13 cellular contexts compared by ENCODE assay signal in the genomic region with DNA sequence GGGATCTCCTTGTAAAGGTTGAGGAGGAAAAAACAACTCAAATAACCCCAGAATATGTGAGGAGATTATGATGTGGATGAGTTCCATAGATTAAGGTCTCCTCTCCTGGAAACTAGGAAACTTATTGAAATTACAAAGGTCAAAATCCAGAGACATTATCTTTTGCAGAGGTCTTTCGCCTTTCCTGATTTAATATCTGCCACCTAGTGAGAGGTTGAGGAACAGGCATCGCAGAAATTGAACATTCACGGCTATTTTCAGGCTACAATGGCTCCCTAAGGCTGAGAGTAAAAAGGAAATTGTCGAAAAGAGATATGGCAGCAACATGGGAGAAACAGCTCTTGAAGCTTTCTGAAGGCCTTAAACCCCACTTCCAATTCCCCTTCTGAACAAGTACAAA.
A peak's percentile ranks its signal among the peaks of the same experiment; 100 is the strongest.
DNase-seq lines count a peak whose midpoint lies in the region; ATAC-seq and TF ChIP-seq lines count a peak whose summit lies in the region.
"Had no signal": no experiment of that assay in that cellular context is flagged by ENCODE, and none has a peak within 500 bp of the region (broad histone marks: within the 10 kb centered on the region; RNA-seq: fewer than 3 reads in every experiment).

No MANE protein-coding gene starts in this region.

- H3K4me2 ChIP-seq in OCI-LY7 (ENCODE audit: low read length) = no peak overlapping the region

- H3K4me1 ChIP-seq in A673 (ENCODE audit: insufficient read depth, low read length, poor library complexity, severe bottlenecking) (no peaks in the 10 kb centered on the region), OCI-LY7 (ENCODE audit: insufficient read depth, low read length, poor library complexity, severe bottlenecking) (no peaks in the 10 kb centered on the region), left lung (no peaks in the 10 kb centered on the region)

- TF ChIP-seq CTCF in A673 (conservative IDR thresholded peaks at IDR 0.05; ENCODE audit: low read depth, low read length) (peak; percentile 54), OCI-LY7 (conservative IDR thresholded peaks at IDR 0.05; ENCODE audit: low read length) (peak; percentile 62), fibroblast of mammary gland (conservative IDR thresholded peaks at IDR 0.05; ENCODE audit: control insufficient read depth, insufficient read depth, low read depth, low read length) (peak; percentile 33), left lung (IDR thresholded peaks at IDR 0.05) (no peak)

- DNase-seq in A673 (ENCODE audit: low spot score) (peak; percentile 16), OCI-LY7 (ENCODE audit: low spot score) (peak; percentile 3), fibroblast of mammary gland (ENCODE audit: low read depth) (no peak), COLO668 (lab: John Stamatoyannopoulos, UW; ENCODE audit: unreplicated experiment) (no peak), NCI-H1105 (lab: John Stamatoyannopoulos, UW) (no peak), left lung (no peak)
- DNase-seq in activated naive CD4-positive, alpha-beta T cell treated with Interleukin-2 at 50 U/mL for 16 hours = no peak
- DNase-seq: amygdala; CD8-positive, alpha-beta T cell; erythroblast; HCEC 1CT; kidney glomerular epithelial cell had no signal

- no peak overlapping the region for H2AFZ ChIP-seq in OCI-LY7 (ENCODE audit: low read length)

- ATAC-seq in GM18511 (IDR thresholded peaks at IDR 0.05; ENCODE audit: unreplicated experiment) (peak; percentile 39), left lung (no peak)
- ATAC-seq: CD8-positive, alpha-beta T cell had no signal

- H3K27ac ChIP-seq in A673 (ENCODE audit: low read depth, low read length, poor library complexity, severe bottlenecking) (no peak overlapping the region), OCI-LY7 (ENCODE audit: low read depth, low read length, poor library complexity, severe bottlenecking) (no peak overlapping the region), left lung (no peak overlapping the region)

- H3K27me3 ChIP-seq in A673 (replicated peaks; ENCODE audit: insufficient read depth, low read depth, low read length, poor library complexity) = no peaks in the 10 kb centered on the region
- H3K27me3 ChIP-seq in left lung = no peaks in the 10 kb centered on the region

- POLR2A ChIA-PET in A673 (lab: Charles Lee; ENCODE audit: low non-redundant PET) = no interaction called here
- POLR2A ChIA-PET in OCI-LY7 (lab: Charles Lee) = interaction anchor here (0.6 to 1.3 kb wide), 2 partner anchors 10 to 58 kb away, joined by 4 read pairs; no protein-coding TSS in a partner anchor

- no peaks in the 10 kb centered on the region for H3K9me2 ChIP-seq in OCI-LY7 (ENCODE audit: insufficient read depth, low read length)

- CTCF ChIA-PET in A673 (lab: Charles Lee) = interaction anchor here (0.6 kb wide), 1 partner anchor 733 kb away, joined by 3 read pairs; no protein-coding TSS in a partner anchor
- CTCF ChIA-PET in OCI-LY7 (lab: Charles Lee; ENCODE audit: unreplicated experiment) = no interaction called here

- H3K9me3 ChIP-seq in A673 (ENCODE audit: low read depth, low read length, poor library complexity, severe bottlenecking) (no peaks in the 10 kb centered on the region), OCI-LY7 (ENCODE audit: low read length) (no peaks in the 10 kb centered on the region), left lung (no peaks in the 10 kb centered on the region)

- intact Hi-C loops in A673 (cut with micrococcal nuclease; ENCODE audit: unreplicated experiment) (loop anchor here (2.0 kb wide), 1 partner anchor 733 kb away; no protein-coding TSS in a partner anchor), OCI-LY7 (cut with micrococcal nuclease; ENCODE audit: unreplicated experiment) (no loop called here), left lung (cut with DNase I) (no loop called here)

- H3K36me3 ChIP-seq in A673 (ENCODE audit: insufficient read depth, low read length, poor library complexity, severe bottlenecking) (no peaks in the 10 kb centered on the region), OCI-LY7 (ENCODE audit: insufficient read depth, low read length) (no peaks in the 10 kb centered on the region), left lung (no peaks in the 10 kb centered on the region)

- no TSS peak for BruUV-seq in A673 (replicated peaks; lab: Mats Ljungman, UMichigan)
- no TSS peak for BruUV-seq in OCI-LY7 (replicated peaks; lab: Mats Ljungman, UMichigan)

- H3K4me3 ChIP-seq in A673 (ENCODE audit: low read depth, low read length, poor library complexity, severe bottlenecking) (no peak overlapping the region), OCI-LY7 (ENCODE audit: low read depth, low read length, poor library complexity, severe bottlenecking) (no peak overlapping the region), fibroblast of mammary gland (ENCODE audit: control insufficient read depth, low read depth, low read length) (no peak overlapping the region), left lung (no peak overlapping the region)

- H4K20me1 ChIP-seq in OCI-LY7 (ENCODE audit: insufficient read depth, low read length) = no peaks in the 10 kb centered on the region

- H3K79me2 ChIP-seq in OCI-LY7 (ENCODE audit: insufficient read depth, low read depth, low read length) = no peaks in the 10 kb centered on the region

Comparison
In these comparisons a context has a peak if more than half of its experiments do, and no peak if none do; other contexts are left out.
1. DNase-seq: peak in A673 (single experiment) and OCI-LY7 (single experiment); none in fibroblast of mammary gland (single experiment), COLO668 (single experiment), NCI-H1105 (single experiment), left lung (0 of 2) and activated naive CD4-positive, alpha-beta T cell treated with Interleukin-2 at 50 U/mL for 16 hours (single experiment).
2. CTCF ChIP-seq: peak in A673 (single experiment), OCI-LY7 (single experiment) and fibroblast of mammary gland (single experiment); none in left lung (0 of 2).